Comparison of ENCODE assay signal across 11 cellular contexts in genomic region chr3:14959358-14959943, GRCh38. TPM values are rescaled to one million over a fixed set of nuclear protein-coding genes. Genes with fewer than 3 reads are reported as not detected.
DNase-seq lines count a peak whose midpoint lies in the region; ATAC-seq, FAIRE-seq and TF ChIP-seq lines count a peak whose summit lies in the region.
"Had no signal": no experiment of that assay in that cellular context is flagged by ENCODE, and none has a peak within 500 bp of the region (broad histone marks: within the 10 kb centered on the region; RNA-seq: fewer than 3 reads in every experiment).

No MANE protein-coding gene starts in this region.

- H3K4me1 ChIP-seq in GM12878 (ENCODE audit: control insufficient read depth, insufficient read depth, low read length) (peaks cover 22% of the 10 kb centered on the region), HAP-1 (0 out of 2 replicates have a peak, but pooled peaks cover 2% of the 10 kb centered on the region)

- peaks cover 0 to 3% of the 10 kb centered on the region in 2 experiments; a peak in 1 of 4 replicates for H3K36me3 ChIP-seq in GM12878 (ENCODE audit: control insufficient read depth in 2 of 2, insufficient read depth in 2 of 2, low read length in 1 of 2)
- H3K36me3 ChIP-seq in HAP-1 (replicated peaks) = peaks cover 4% of the 10 kb centered on the region

- peak overlapping the region; percentile 73 for H3K4me3 Mint-ChIP-seq in activated T-cell treated with anti-CD3 and anti-CD28 coated beads, Interleukin-2, amount 50 U/mL, for 24 hours
- H3K4me3 Mint-ChIP-seq in stimulated activated naive CD8-positive, alpha-beta T cell treated with anti-CD3 and anti-CD28 coated beads, Interleukin-15, Interleukin-2, amounts not matched to agents 100 ng/mL and 50 ng/mL, for 24 hours = peak overlapping the region; percentile 82
- H3K4me3 Mint-ChIP-seq: H9 had no signal

- SMC1A ChIA-PET in GM12878 (lab: Charles Lee; ENCODE audit: uncharacterized antibody, unreplicated experiment) = interaction anchor here (1.1 kb wide), 1 partner anchor 20 kb away, joined by 4 read pairs; no protein-coding TSS in a partner anchor

- in situ Hi-C loops in GM12878 (cut with MboI) (no loop called here), HAP-1 (cut with MboI; ENCODE audit: low sequenced_read_pairs) (no loop called here)

- peaks cover 56% of the 10 kb centered on the region for H3K79me2 ChIP-seq in GM12878 (ENCODE audit: control insufficient read depth, insufficient read depth, low read length)

- no peak for TF ChIP-seq POLR2A in GM12878 (IDR thresholded peaks at IDR 0.05; ENCODE audit: low read depth, low read length)

- no peak for TF ChIP-seq RAD21 in GM12878 (IDR thresholded peaks at IDR 0.05; ENCODE audit: insufficient read depth, low read depth, low read length)

- WGBS in GM12878 (ENCODE audit: insufficient coverage, insufficient replicate concordance, low lambda C conversion rate, missing lambda C conversion rate) = 35% methylated on average over 2 of the region's 2 CpGs

- H3K4me1 Mint-ChIP-seq in activated T-cell treated with anti-CD3 and anti-CD28 coated beads, Interleukin-2, amount 50 U/mL, for 24 hours (ENCODE audit: low read depth) = peaks cover 61% of the 10 kb centered on the region
- H3K4me1 Mint-ChIP-seq in stimulated activated naive CD8-positive, alpha-beta T cell treated with anti-CD3 and anti-CD28 coated beads, Interleukin-15, Interleukin-2, amounts not matched to agents 100 ng/mL and 50 ng/mL, for 24 hours (ENCODE audit: low read depth) = peaks cover 53% of the 10 kb centered on the region

- H3K9me3 Mint-ChIP-seq in activated T-cell treated with anti-CD3 and anti-CD28 coated beads, Interleukin-2, amount 50 U/mL, for 24 hours = no peaks in the 10 kb centered on the region
- no peaks in the 10 kb centered on the region for H3K9me3 Mint-ChIP-seq in stimulated activated naive CD8-positive, alpha-beta T cell treated with anti-CD3 and anti-CD28 coated beads, Interleukin-15, Interleukin-2, amounts not matched to agents 100 ng/mL and 50 ng/mL, for 24 hours
- H3K9me3 Mint-ChIP-seq: H9 had no signal

- DNase-seq in activated T-cell treated with anti-CD3 and anti-CD28 coated beads, Interleukin-2, amount 50 U/mL, for 24 hours = no peak
- DNase-seq in activated T-cell treated with anti-CD3 and anti-CD28 coated beads, Interleukin-2, amount 50 U/mL, for 1 hour = no peak
- DNase-seq in GM12878 (ENCODE audit: low read depth, low spot score) = no peak
- DNase-seq in HAP-1 (ENCODE audit: low spot score in 2 of 2) = no peak
- no peak for DNase-seq in foreskin fibroblast
- DNase-seq: H9, IMR-90 had no signal

- peak overlapping the region; percentile 65 for H3K4me2 ChIP-seq in GM12878 (ENCODE audit: control insufficient read depth, insufficient read depth)

- H2AFZ ChIP-seq in GM12878 (ENCODE audit: control insufficient read depth, low read depth, low read length) = peak overlapping the region; percentile 45

- BruUV-seq in GM12878 (replicated peaks; lab: Mats Ljungman, UMichigan) = no TSS peak

- H3K36me3 Mint-ChIP-seq in activated T-cell treated with anti-CD3 and anti-CD28 coated beads, Interleukin-2, amount 50 U/mL, for 24 hours (ENCODE audit: low read depth) = peaks cover 59% of the 10 kb centered on the region
- peaks cover 25% of the 10 kb centered on the region for H3K36me3 Mint-ChIP-seq in stimulated activated naive CD8-positive, alpha-beta T cell treated with anti-CD3 and anti-CD28 coated beads, Interleukin-15, Interleukin-2, amounts not matched to agents 100 ng/mL and 50 ng/mL, for 24 hours (ENCODE audit: low read depth)

- RAD21 ChIA-PET in GM12878 (lab: Charles Lee; ENCODE audit: unreplicated experiment) = interaction anchor here (1.0 kb wide), 1 partner anchor 13 kb away, joined by 3 read pairs; no protein-coding TSS in a partner anchor

- ATAC-seq in HG03342 (IDR thresholded peaks at IDR 0.05; ENCODE audit: unreplicated experiment) = peak; percentile 42
- ATAC-seq in GM12878 = peak; percentile 58
- no peak for ATAC-seq in GM19324 (IDR thresholded peaks at IDR 0.05; ENCODE audit: low FRiP score, unreplicated experiment)
- ATAC-seq: SK-N-SH treated with all-trans-retinoic acid at 6 μM for 48 hours had no signal

- peak overlapping the region; percentile 93 for H3K27ac Mint-ChIP-seq in activated T-cell treated with anti-CD3 and anti-CD28 coated beads, Interleukin-2, amount 50 U/mL, for 24 hours
- peak overlapping the region; percentile 90 for H3K27ac Mint-ChIP-seq in stimulated activated naive CD8-positive, alpha-beta T cell treated with anti-CD3 and anti-CD28 coated beads, Interleukin-15, Interleukin-2, amounts not matched to agents 100 ng/mL and 50 ng/mL, for 24 hours

- H3K27me3 Mint-ChIP-seq in activated T-cell treated with anti-CD3 and anti-CD28 coated beads, Interleukin-2, amount 50 U/mL, for 24 hours = no peaks in the 10 kb centered on the region
- no peaks in the 10 kb centered on the region for H3K27me3 Mint-ChIP-seq in stimulated activated naive CD8-positive, alpha-beta T cell treated with anti-CD3 and anti-CD28 coated beads, Interleukin-15, Interleukin-2, amounts not matched to agents 100 ng/mL and 50 ng/mL, for 24 hours

- H3K4me3 ChIP-seq in GM12878 = peak overlapping the region; percentile 66
- no peak overlapping the region for H3K4me3 ChIP-seq in HAP-1
- H3K4me3 ChIP-seq in foreskin fibroblast (ENCODE audit: low read depth in 1 of 2, low read length in 2 of 2) = no peak overlapping the region

- CTCF ChIA-PET in GM12878 (lab: Yijun Ruan, JAX) = interaction anchor here (0.6 to 1.2 kb wide), 2 partner anchors 9 to 365 kb away, joined by 3 to 4 read pairs; no protein-coding TSS in a partner anchor

- TF ChIP-seq EP300 in GM12878 (IDR thresholded peaks at IDR 0.05; ENCODE audit: borderline replicate concordance in 1 of 2, control insufficient read depth in 1 of 2, low read depth in 2 of 2, low read length in 2 of 2) = no peak

- H3K9ac ChIP-seq in GM12878 (ENCODE audit: control insufficient read depth, insufficient read depth, low read length) = peak overlapping the region; percentile 60

- no peaks in the 10 kb centered on the region for H4K20me1 ChIP-seq in GM12878 (ENCODE audit: control insufficient read depth, insufficient read depth)

- TF ChIP-seq CTCF in GM12878 (IDR thresholded peaks at IDR 0.05 in 2 of 3, conservative IDR thresholded peaks at IDR 0.05 in 1 of 3; ENCODE audit: control insufficient read depth in 2 of 3, extremely low read depth in 1 of 3, insufficient read depth in 1 of 3, low read depth in 3 of 3, low read length in 3 of 3) (no peak), foreskin fibroblast (IDR thresholded peaks at IDR 0.05; ENCODE audit: low read depth, low read length) (no peak)

- POLR2A ChIA-PET in GM12878 (lab: Charles Lee) = interaction anchor here (1.6 kb wide), 1 partner anchor 9 kb away, joined by 7 read pairs; no protein-coding TSS in a partner anchor

- no peaks in the 10 kb centered on the region for H3K27me3 ChIP-seq in GM12878 (replicated peaks in 1 of 2; ENCODE audit: control insufficient read depth in 2 of 2, insufficient read depth in 2 of 2, low read length in 1 of 2)
- H3K27me3 ChIP-seq in HAP-1 (ENCODE audit: low read depth) = no peaks in the 10 kb centered on the region

- H3K9me3 ChIP-seq in GM12878 (replicated peaks; ENCODE audit: control insufficient read depth, insufficient read depth, low read length) = no peaks in the 10 kb centered on the region
- H3K9me3 ChIP-seq in HAP-1 = no peaks in the 10 kb centered on the region

- FAIRE-seq in GM12878 (lab: Jason Lieb, UNC) = no peak

- H3K27ac ChIP-seq in GM12878 (ENCODE audit: control insufficient read depth, insufficient read depth) = peak overlapping the region; percentile 77

- intact Hi-C loops in GM12878 (cut with micrococcal nuclease; ENCODE audit: unreplicated experiment) = no loop called here

TF ChIP-seq in GM12878, 131 proteins besides CTCF, POLR2A, EP300 and RAD21 (continues in another document):
- no peak for TF ChIP-seq SUPT20H (IDR thresholded peaks at IDR 0.05; ENCODE audit: borderline replicate concordance, control insufficient read depth, low read depth, low read length)
- TF ChIP-seq RELB (IDR thresholded peaks at IDR 0.05; ENCODE audit: low read depth) = 0 out of 2 replicates have a peak, but pooled peaks have one; percentile 26

RNA-seq across cellular contexts. Expression of gene NR2C2, which starts 12.1 kb away (rescaled TPM):
- total RNA-seq in GM12878 (2013; cell fraction: nucleolus; rRNA removed) = 159 and 163 TPM in 2 replicates
- 22.8 and 23.2 TPM in 2 replicates for total RNA-seq in GM12878 (2014; rRNA removed)
- 16.9 and 18.0 TPM in 2 replicates for total RNA-seq in GM12878 (2014; rRNA removed; fragmentation: Illumina TruSeq; extraction: Trizol)
- total RNA-seq in GM12878 (2021) = 28.2 and 30.3 TPM in 2 replicates
- polyA plus RNA-seq in GM12878 (2011; ENCODE audit: low read depth) = 8.9 TPM
- polyA plus RNA-seq in GM12878 (2011; rRNA removed) = 18.6 and 20.3 TPM in 2 replicates
- polyA plus RNA-seq in GM12878 (2011; cell fraction: cytosol; rRNA removed) = 12.8 and 14.0 TPM in 2 replicates
- polyA plus RNA-seq in GM12878 (2011; cell fraction: nucleus; rRNA removed) = 85.1 and 85.9 TPM in 2 replicates
- polyA plus RNA-seq in GM12878 (2012) = 12.6 and 14.3 TPM in 2 replicates
- 19.7 and 22.1 TPM in 2 replicates for polyA plus RNA-seq in GM12878 (2014; fragmentation: Illumina TruSeq; extraction: Trizol)
- polyA plus RNA-seq in GM12878 (2014; fragmentation: Nextera tagmentation; extraction: Ambion mirVana) = 1 to 10 TPM; 2.7 to 4.5 TPM
- polyA plus RNA-seq in GM12878 (2014; rRNA removed) = 16.8 and 21.2 TPM in 2 replicates
- 10 to 100 TPM in 1 of 2 experiments, 1 to 10 TPM in 1; 7.3 to 16.1 TPM for polyA plus RNA-seq in GM12878 (2016; fragmentation: Nextera tagmentation; extraction: Ambion mirVana)
- polyA minus RNA-seq in GM12878 (2011; rRNA and poly(A)+ RNA removed) = 34.5 and 35.7 TPM in 2 replicates
- polyA minus RNA-seq in GM12878 (2011; cell fraction: cytosol; rRNA and poly(A)+ RNA removed) = 10.7 and 18.3 TPM in 2 replicates
- polyA minus RNA-seq in GM12878 (2011; cell fraction: nucleus; rRNA and poly(A)+ RNA removed) = 37.5 and 70.9 TPM in 2 replicates
